1 cellular context compared by ENCODE assay signal in genomic region chr11:6418199-6418957, GRCh38.
TF ChIP-seq lines count a peak whose summit lies in the region.

No MANE protein-coding gene starts in this region.

TF ChIP-seq in HepG2, 621 proteins besides CTCF, POLR2A, EP300 and RAD21:
- TF ChIP-seq ZFX (CRISPR knock-in tag; IDR thresholded peaks at IDR 0.05; ENCODE audit: low read depth) (peak; percentile 30; the same call in 1 of the 2 replicates), NCOA2 (CRISPR knock-in tag; IDR thresholded peaks at IDR 0.05) (no peak), TRAFD1 (CRISPR knock-in tag; IDR thresholded peaks at IDR 0.05; ENCODE audit: borderline replicate concordance) (no peak), HNF1B (CRISPR knock-in tag; IDR thresholded peaks at IDR 0.05) (no peak), ZNF543 (CRISPR knock-in tag; IDR thresholded peaks at IDR 0.05) (0 out of 2 replicates have a peak, but pooled peaks have one; percentile 31), BRCA1 (CRISPR knock-in tag; IDR thresholded peaks at IDR 0.05) (no peak), DRAP1 (CRISPR knock-in tag; IDR thresholded peaks at IDR 0.05) (no peak), CENPX (CRISPR knock-in tag; IDR thresholded peaks at IDR 0.05) (no peak), ZNF746 (CRISPR knock-in tag; IDR thresholded peaks at IDR 0.05) (no peak), IRF9 (CRISPR knock-in tag; IDR thresholded peaks at IDR 0.05; ENCODE audit: borderline replicate concordance) (no peak), ONECUT2 (CRISPR knock-in tag; IDR thresholded peaks at IDR 0.05) (no peak), MXI1 (IDR thresholded peaks at IDR 0.05; ENCODE audit: borderline replicate concordance, low read depth, low read length) (no peak), PHF8 (CRISPR knock-in tag; IDR thresholded peaks at IDR 0.05) (0 out of 2 replicates have a peak, but pooled peaks have one; percentile 1), SP4 (CRISPR knock-in tag; IDR thresholded peaks at IDR 0.05) (no peak), CHCHD3 (CRISPR knock-in tag; IDR thresholded peaks at IDR 0.05) (no peak), ZNF557 (CRISPR knock-in tag; IDR thresholded peaks at IDR 0.05) (no peak), ZNF383 (CRISPR knock-in tag; IDR thresholded peaks at IDR 0.05; ENCODE audit: borderline replicate concordance) (no peak), HOXA9 (CRISPR knock-in tag; IDR thresholded peaks at IDR 0.05; ENCODE audit: borderline replicate concordance) (no peak), KLF6 (CRISPR knock-in tag; IDR thresholded peaks at IDR 0.05) (no peak), CEBPG (CRISPR knock-in tag; IDR thresholded peaks at IDR 0.05) (no peak), ZNF329 (CRISPR knock-in tag; IDR thresholded peaks at IDR 0.05; ENCODE audit: low read depth) (no peak), CCDC6 (CRISPR knock-in tag; IDR thresholded peaks at IDR 0.05) (no peak), RBM39 (IDR thresholded peaks at IDR 0.05; ENCODE audit: low read depth, low read length, poor library complexity, severe bottlenecking) (peak; percentile 35), MEIS1 (CRISPR knock-in tag; IDR thresholded peaks at IDR 0.05; ENCODE audit: borderline replicate concordance) (no peak), HNRNPK (IDR thresholded peaks at IDR 0.05; ENCODE audit: low read depth, low read length, poor library complexity, severe bottlenecking) (peak; percentile 39), ZNF12 (CRISPR knock-in tag; IDR thresholded peaks at IDR 0.05) (peak; percentile 80)
